In genomic region chr5:106085136-106085535, GRCh38 we compare ENCODE assay signal across 1 cellular context.
TF ChIP-seq lines count a peak whose summit lies in the region.

No MANE protein-coding gene starts in this region.

TF ChIP-seq in WTC11, 78 proteins besides CTCF, POLR2A, EP300 and RAD21:
- no peak for TF ChIP-seq ZNF317 (CRISPR knock-in tag; IDR thresholded peaks at IDR 0.05; ENCODE audit: borderline replicate concordance, low read depth)
- TF ChIP-seq, protein P1, sequence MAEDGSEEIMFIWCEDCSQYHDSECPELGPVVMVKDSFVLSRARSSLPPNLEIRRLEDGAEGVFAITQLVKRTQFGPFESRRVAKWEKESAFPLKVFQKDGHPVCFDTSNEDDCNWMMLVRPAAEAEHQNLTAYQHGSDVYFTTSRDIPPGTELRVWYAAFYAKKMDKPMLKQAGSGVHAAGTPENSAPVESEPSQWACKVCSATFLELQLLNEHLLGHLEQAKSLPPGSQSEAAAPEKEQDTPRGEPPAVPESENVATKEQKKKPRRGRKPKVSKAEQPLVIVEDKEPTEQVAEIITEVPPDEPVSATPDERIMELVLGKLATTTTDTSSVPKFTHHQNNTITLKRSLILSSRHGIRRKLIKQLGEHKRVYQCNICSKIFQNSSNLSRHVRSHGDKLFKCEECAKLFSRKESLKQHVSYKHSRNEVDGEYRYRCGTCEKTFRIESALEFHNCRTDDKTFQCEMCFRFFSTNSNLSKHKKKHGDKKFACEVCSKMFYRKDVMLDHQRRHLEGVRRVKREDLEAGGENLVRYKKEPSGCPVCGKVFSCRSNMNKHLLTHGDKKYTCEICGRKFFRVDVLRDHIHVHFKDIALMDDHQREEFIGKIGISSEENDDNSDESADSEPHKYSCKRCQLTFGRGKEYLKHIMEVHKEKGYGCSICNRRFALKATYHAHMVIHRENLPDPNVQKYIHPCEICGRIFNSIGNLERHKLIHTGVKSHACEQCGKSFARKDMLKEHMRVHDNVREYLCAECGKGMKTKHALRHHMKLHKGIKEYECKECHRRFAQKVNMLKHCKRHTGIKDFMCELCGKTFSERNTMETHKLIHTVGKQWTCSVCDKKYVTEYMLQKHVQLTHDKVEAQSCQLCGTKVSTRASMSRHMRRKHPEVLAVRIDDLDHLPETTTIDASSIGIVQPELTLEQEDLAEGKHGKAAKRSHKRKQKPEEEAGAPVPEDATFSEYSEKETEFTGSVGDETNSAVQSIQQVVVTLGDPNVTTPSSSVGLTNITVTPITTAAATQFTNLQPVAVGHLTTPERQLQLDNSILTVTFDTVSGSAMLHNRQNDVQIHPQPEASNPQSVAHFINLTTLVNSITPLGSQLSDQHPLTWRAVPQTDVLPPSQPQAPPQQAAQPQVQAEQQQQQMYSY (CRISPR knock-in tag; IDR thresholded peaks at IDR 0.05), result no peak
- no peak for TF ChIP-seq FOXP4 (CRISPR knock-in tag; IDR thresholded peaks at IDR 0.05)
- no peak for TF ChIP-seq AFF4 (CRISPR knock-in tag; IDR thresholded peaks at IDR 0.05; ENCODE audit: borderline replicate concordance)
